ENCODE assay signal across 27 cellular contexts in genomic region chr5:87321605-87322004, GRCh38.
"Had no signal": no experiment of that assay in that cellular context is flagged by ENCODE, and none has a peak within 500 bp of the region (broad histone marks: within the 10 kb centered on the region; RNA-seq: fewer than 3 reads in every experiment).

No MANE protein-coding gene starts in this region.

- H3K27me3 ChIP-seq: stomach, suprapubic skin, testis, thyroid gland, tibial artery, tibial nerve, transverse colon, upper lobe of left lung, upper lobe of right lung, uterus, vagina had no signal

- FAIRE-seq: urothelium cell line had no signal

- H3K9me3 ChIP-seq: stomach, suprapubic skin, testis, thoracic aorta, thyroid gland, tibial artery, tibial nerve, transverse colon, upper lobe of left lung, upper lobe of right lung, uterus, vagina had no signal

- ATAC-seq: stimulated activated effector memory CD8-positive, alpha-beta T cell treated with anti-CD3 and anti-CD28 coated beads, Interleukin-12 subunit alpha, Interleukin-12 subunit beta, amount 100 ng/mL, for 72 hours; stimulated activated memory B cell treated with anti-CD40 and anti-IgM and Interleukin-4, amounts not matched to agents 10 μg/mL and 1 μg/mL and 100 μg/mL, for 72 hours; stimulated activated naive B cell treated with anti-CD40 and anti-IgM and Interleukin-4, amounts not matched to agents 10 μg/mL and 1 μg/mL and 100 μg/mL, for 72 hours; stimulated activated naive CD8-positive, alpha-beta T cell treated with anti-CD3 and anti-CD28 coated beads, Interleukin-15, amount 100 ng/mL, for 72 hours; stimulated activated naive CD8-positive, alpha-beta T cell treated with anti-CD3 and anti-CD28 coated beads, Interleukin-15, Interleukin-2, amounts not matched to agents 100 U/mL and 50 U/mL, for 24 hours; upper lobe of right lung had no signal

- H3K4me1 ChIP-seq: suprapubic skin, testis, upper lobe of left lung, upper lobe of right lung, uterus, vagina had no signal

- H3K36me3 ChIP-seq: suprapubic skin, thoracic aorta, thyroid gland, transverse colon, upper lobe of left lung, upper lobe of right lung, uterus, vagina had no signal

- H3K4me3 ChIP-seq: stomach, suprapubic skin, testis, thoracic aorta, thyroid gland, tibial artery, tibial nerve, transverse colon, upper lobe of left lung, upper lobe of right lung, uterus, vagina had no signal

- DNase-seq: stimulated activated CD4-positive, alpha-beta T cell treated with anti-CD3 and anti-CD28 coated beads, Interleukin-2, amount 100 ng/mL, for 48 hours; stimulated activated CD4-positive, alpha-beta T cell treated with anti-CD3 and anti-CD28 coated beads, Interleukin-4, amount 100 ng/mL, for 1 hour; stimulated activated CD4-positive, alpha-beta T cell treated with anti-CD3 and anti-CD28 coated beads, Interleukin-4, amount 100 ng/mL, for 24 hours; stimulated activated CD4-positive, alpha-beta T cell treated with anti-CD3 and anti-CD28 coated beads, Interleukin-4, amount 100 ng/mL, for 4 hours; stimulated activated CD8-positive, alpha-beta memory T cell treated with anti-CD3 and anti-CD28 coated beads, Interleukin-4, amount 100 ng/mL, for 48 hours; stimulated activated naive B cell treated with anti-CD40 and anti-IgM and Interleukin-4, amounts not matched to agents 10 μg/mL and 1 μg/mL and 100 μg/mL, for 72 hours; stimulated activated naive CD4-positive, alpha-beta T cell; stimulated activated naive CD4-positive, alpha-beta T cell treated with Interleukin-2 at 50 U/mL for 16 hours; stimulated activated naive CD8-positive, alpha-beta T cell treated with anti-CD3 and anti-CD28 coated beads, Interleukin-15, amount 100 ng/mL, for 72 hours; stimulated activated naive CD8-positive, alpha-beta T cell treated with anti-CD3 and anti-CD28 coated beads, Interleukin-15, Interleukin-2, amounts not matched to agents 100 U/mL and 50 U/mL, for 24 hours; stomach; substantia nigra; testis; thyroid gland; tibial artery; transverse colon; trophoblast cell; upper lobe of left lung; upper lobe of right lung; uterus had no signal

- H3K27ac ChIP-seq: stomach, suprapubic skin, testis, thoracic aorta, thyroid gland, tibial artery, tibial nerve, transverse colon, upper lobe of left lung, upper lobe of right lung, uterus, vagina had no signal
